ENCODE assay signal across 1 cellular context in the genomic region with DNA sequence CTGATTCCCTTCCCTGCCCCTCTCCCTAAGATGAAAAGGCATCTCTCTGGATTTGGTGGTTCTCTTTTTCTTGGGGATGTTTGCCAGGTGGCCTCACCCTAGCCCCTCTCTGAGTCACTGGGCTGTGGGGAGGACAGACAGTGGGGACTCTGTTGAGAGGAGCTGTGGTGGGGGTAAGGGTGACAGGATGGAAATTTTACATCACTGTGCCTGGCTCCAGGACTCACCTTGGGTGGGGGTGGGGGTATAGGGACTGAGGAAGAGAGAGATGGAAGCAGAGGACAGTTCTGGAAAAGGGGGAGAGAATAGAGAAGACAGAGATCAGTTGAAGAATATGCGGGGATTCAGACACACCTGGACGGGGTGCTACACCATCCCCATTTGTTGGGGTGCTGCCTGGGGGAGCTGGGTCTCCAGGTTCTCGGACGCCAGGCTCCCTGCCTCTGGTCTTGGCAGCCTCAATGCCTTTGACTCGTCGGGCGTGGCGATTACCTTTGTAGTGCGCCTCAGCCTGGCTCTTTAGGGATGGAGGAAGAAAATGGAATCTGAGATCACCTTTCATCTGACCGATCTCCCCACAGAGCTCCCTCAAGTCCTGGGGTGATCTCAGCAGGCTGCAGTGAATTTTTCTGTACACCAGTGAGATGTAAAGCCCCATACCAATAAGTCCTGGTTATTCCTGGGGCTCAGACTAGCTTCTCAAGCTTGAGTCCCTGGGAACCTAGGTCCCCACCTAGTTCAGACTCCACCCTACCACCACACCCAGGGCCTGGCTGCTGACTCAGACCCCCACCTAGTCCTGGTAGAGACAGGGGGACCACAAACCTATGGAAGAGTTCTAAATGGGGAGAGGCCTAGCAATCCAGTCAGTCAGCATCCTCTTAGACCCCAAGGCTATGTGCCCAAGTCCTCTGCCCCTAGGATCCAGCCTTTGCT.
TF ChIP-seq lines count a peak whose summit lies in the region.

No MANE protein-coding gene starts in this region.

TF ChIP-seq in HCT116, 20 proteins besides CTCF, POLR2A, EP300 and RAD21 (continued from another document):
- TF ChIP-seq, protein P1, sequence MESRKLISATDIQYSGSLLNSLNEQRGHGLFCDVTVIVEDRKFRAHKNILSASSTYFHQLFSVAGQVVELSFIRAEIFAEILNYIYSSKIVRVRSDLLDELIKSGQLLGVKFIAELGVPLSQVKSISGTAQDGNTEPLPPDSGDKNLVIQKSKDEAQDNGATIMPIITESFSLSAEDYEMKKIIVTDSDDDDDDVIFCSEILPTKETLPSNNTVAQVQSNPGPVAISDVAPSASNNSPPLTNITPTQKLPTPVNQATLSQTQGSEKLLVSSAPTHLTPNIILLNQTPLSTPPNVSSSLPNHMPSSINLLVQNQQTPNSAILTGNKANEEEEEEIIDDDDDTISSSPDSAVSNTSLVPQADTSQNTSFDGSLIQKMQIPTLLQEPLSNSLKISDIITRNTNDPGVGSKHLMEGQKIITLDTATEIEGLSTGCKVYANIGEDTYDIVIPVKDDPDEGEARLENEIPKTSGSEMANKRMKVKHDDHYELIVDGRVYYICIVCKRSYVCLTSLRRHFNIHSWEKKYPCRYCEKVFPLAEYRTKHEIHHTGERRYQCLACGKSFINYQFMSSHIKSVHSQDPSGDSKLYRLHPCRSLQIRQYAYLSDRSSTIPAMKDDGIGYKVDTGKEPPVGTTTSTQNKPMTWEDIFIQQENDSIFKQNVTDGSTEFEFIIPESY (IDR thresholded peaks at IDR 0.05; ENCODE audit: extremely low read depth, insufficient replicate concordance, low read length) = no peak
- TF ChIP-seq SIN3A (IDR thresholded peaks at IDR 0.05; ENCODE audit: low read depth) = no peak
- TF ChIP-seq CBX3 (IDR thresholded peaks at IDR 0.05; ENCODE audit: low read depth) = no peak
